Comparison of ENCODE assay signal across 11 cellular contexts in genomic region chrX:5051831-5052491, GRCh38.
DNase-seq lines count a peak whose midpoint lies in the region; ATAC-seq lines count a peak whose summit lies in the region.
"Had no signal": no experiment of that assay in that cellular context is flagged by ENCODE, and none has a peak within 500 bp of the region (broad histone marks: within the 10 kb centered on the region; RNA-seq: fewer than 3 reads in every experiment).

No MANE protein-coding gene starts in this region.

- DNase-seq in CD1c-positive myeloid dendritic cell (ENCODE audit: extremely low spot score): peak; percentile 61
- DNase-seq in SJSA1 (ENCODE audit: low read depth in 1 of 2, low spot score in 2 of 2): peak; percentile 30 to 36
- DNase-seq in fibroblast of the conjunctiva (ENCODE audit: low read depth): peak; percentile 83
- peak; percentile 79 for DNase-seq in non-pigmented ciliary epithelial cell (ENCODE audit: low read depth)
- DNase-seq in NCI-H187 treated with DMSO at 0.1 percent for 48 hours (lab: John Stamatoyannopoulos, UW): no peak
- DNase-seq in NCI-H128 (lab: John Stamatoyannopoulos, UW; ENCODE audit: unreplicated experiment): no peak
- no peak for DNase-seq in T-helper 2 cell
- DNase-seq: activated effector memory CD4-positive, alpha-beta T cell treated with anti-CD3 and anti-CD28 coated beads, Interleukin-2, amount 50 U/mL, for 16 hours; stimulated activated CD4-positive, alpha-beta T cell treated with anti-CD3 and anti-CD28 coated beads, Interleukin-4, amount 100 ng/mL, for 4 hours had no signal

- peak overlapping the region; percentile 76 for H3K27ac ChIP-seq in SJSA1
- H3K27ac ChIP-seq: SK-N-MC had no signal

- H3K27me3 ChIP-seq in SJSA1 (replicated peaks): no peaks in the 10 kb centered on the region

- no peaks in the 10 kb centered on the region for H3K4me1 ChIP-seq in SJSA1 (replicated peaks)

- H3K9me3 ChIP-seq in SJSA1 (replicated peaks): no peaks in the 10 kb centered on the region

- H3K36me3 ChIP-seq in SJSA1: no peaks in the 10 kb centered on the region

- ATAC-seq in HG02870 (IDR thresholded peaks at IDR 0.05; ENCODE audit: unreplicated experiment): no peak

- H3K4me3 ChIP-seq in SJSA1: no peak overlapping the region
- H3K4me3 ChIP-seq: SK-N-MC had no signal

Comparison
In these comparisons a context has a peak if more than half of its experiments do, and no peak if none do; other contexts are left out.
1. DNase-seq: peak in CD1c-positive myeloid dendritic cell (single experiment), SJSA1 (2 of 2), fibroblast of the conjunctiva (single experiment) and non-pigmented ciliary epithelial cell (single experiment); none in NCI-H187 treated with DMSO at 0.1 percent for 48 hours (single experiment), NCI-H128 (single experiment) and T-helper 2 cell (0 of 5).